14 cellular contexts compared by ENCODE assay signal in genomic region chr19:10766049-10766623, GRCh38. TPM values are rescaled to one million over a fixed set of nuclear protein-coding genes. Genes with fewer than 3 reads are reported as not detected.
DNase-seq lines count a peak whose midpoint lies in the region; ATAC-seq, FAIRE-seq and TF ChIP-seq lines count a peak whose summit lies in the region.
"Had no signal": no experiment of that assay in that cellular context is flagged by ENCODE, and none has a peak within 500 bp of the region (broad histone marks: within the 10 kb centered on the region; RNA-seq: fewer than 3 reads in every experiment).

No MANE protein-coding gene starts in this region.

- no peak overlapping the region for H3K4me3 ChIP-seq in esophagus (ENCODE audit: low read depth in 1 of 2, low read length in 2 of 2)
- no peak overlapping the region for H3K4me3 ChIP-seq in pancreas
- H3K4me3 ChIP-seq in vagina: no peak overlapping the region

- no peak for TF ChIP-seq POLR2A in vagina (IDR thresholded peaks at IDR 0.05)

- H3K4me3 Mint-ChIP-seq in natural killer cell: no peak overlapping the region
- no peak overlapping the region for H3K4me3 Mint-ChIP-seq in natural killer cell treated with Interleukin-12 subunit alpha and Interleukin-12 subunit beta and Interleukin-15 and Interleukin-18, amount 100 ng/mL, for 72 hours
- H3K4me3 Mint-ChIP-seq: activated naive CD4-positive, alpha-beta T cell treated with anti-CD3 and anti-CD28 coated beads for 36 hours; memory B cell; T-cell had no signal

- H3K4me1 ChIP-seq in esophagus (ENCODE audit: control insufficient read depth in 2 of 2, insufficient read depth in 2 of 2, low read length in 1 of 2): peaks cover 23 to 38% of the 10 kb centered on the region in 2 donors
- peaks cover 51 to 64% (median 55%) of the 10 kb centered on the region in 3 donors for H3K4me1 ChIP-seq in pancreas
- peaks cover 72% of the 10 kb centered on the region for H3K4me1 ChIP-seq in vagina

- H3K36me3 ChIP-seq in esophagus (ENCODE audit: control insufficient read depth in 2 of 2, insufficient read depth in 2 of 2, low read length in 1 of 2): peaks cover 0 to 30% of the 10 kb centered on the region in 2 donors
- H3K36me3 ChIP-seq in pancreas: peaks cover 0 to 6% (median 0%) of the 10 kb centered on the region in 3 donors
- peaks cover 0 to 8% of the 10 kb centered on the region in 2 donors for H3K36me3 ChIP-seq in vagina

- TF ChIP-seq CTCF in natural killer cell (IDR thresholded peaks at IDR 0.05) (no peak), pancreas (IDR thresholded peaks at IDR 0.05) (no peak), vagina (IDR thresholded peaks at IDR 0.05) (no peak)

- 76 to 80% methylated on average over 9 of the region's 9 CpGs for WGBS in esophagus, 2 donors
- WGBS in pancreas, 2 donors: 44 to 55% methylated on average over 9 of the region's 9 CpGs

- intact Hi-C loops in natural killer cell (cut with micrococcal nuclease) (no loop called here), pancreas (cut with DNase I) (no loop called here), vagina (cut with DNase I) (no loop called here)

- FAIRE-seq in pancreas (lab: Jason Lieb, UNC): no peak

- CTCF ChIA-PET in HEK293T (lab: Yijun Ruan, JAX): no interaction called here

- H3K9me3 ChIP-seq in esophagus (ENCODE audit: control insufficient read depth in 2 of 2, insufficient read depth in 1 of 2, low read depth in 1 of 2, low read length in 1 of 2): no peaks in the 10 kb centered on the region
- H3K9me3 ChIP-seq in pancreas: no peaks in the 10 kb centered on the region
- no peaks in the 10 kb centered on the region for H3K9me3 ChIP-seq in vagina
- H3K9me3 ChIP-seq: BE2C had no signal

- H3K27me3 Mint-ChIP-seq in natural killer cell (ENCODE audit: low read depth in 2 of 2): no peaks in the 10 kb centered on the region
- no peaks in the 10 kb centered on the region for H3K27me3 Mint-ChIP-seq in natural killer cell treated with Interleukin-12 subunit alpha and Interleukin-12 subunit beta and Interleukin-15 and Interleukin-18, amount 100 ng/mL, for 72 hours
- H3K27me3 Mint-ChIP-seq: memory B cell, T-cell had no signal

- peaks cover 59 to 72% of the 10 kb centered on the region in 2 donors for H3K4me1 Mint-ChIP-seq in natural killer cell
- H3K4me1 Mint-ChIP-seq in natural killer cell treated with Interleukin-12 subunit alpha and Interleukin-12 subunit beta and Interleukin-15 and Interleukin-18, amount 100 ng/mL, for 72 hours (ENCODE audit: low read depth in 2 of 2): peaks cover 51 to 55% of the 10 kb centered on the region in 2 donors

- POLR2A ChIA-PET in HEK293T (lab: Yijun Ruan, JAX): no interaction called here

- no peak for DNase-seq in natural killer cell
- DNase-seq in natural killer cell treated with Interleukin-12 subunit alpha and Interleukin-12 subunit beta and Interleukin-15 and Interleukin-18, amount 100 ng/mL, for 72 hours (ENCODE audit: low spot score): no peak
- no peak for DNase-seq in pancreas
- DNase-seq in vagina (ENCODE audit: extremely low spot score in 2 of 2): no peak
- no peak for DNase-seq in HEK293T (ENCODE audit: extremely low spot score)
- DNase-seq in superior temporal gyrus (ENCODE audit: extremely low spot score): no peak
- DNase-seq: activated CD4-positive, alpha-beta T cell treated with anti-CD3 and anti-CD28 coated beads, Interleukin-2, amount 50 U/mL, for 1 hour; activated naive CD4-positive, alpha-beta T cell treated with anti-CD3 and anti-CD28 coated beads for 36 hours; GF-D8; T-cell had no signal

- peak overlapping the region; percentile 87 to 98 for H3K27ac Mint-ChIP-seq in natural killer cell
- H3K27ac Mint-ChIP-seq in natural killer cell treated with Interleukin-12 subunit alpha and Interleukin-12 subunit beta and Interleukin-15 and Interleukin-18, amount 100 ng/mL, for 72 hours: peak overlapping the region in 1 of 2 donors; percentile 92
- H3K27ac Mint-ChIP-seq: activated naive CD4-positive, alpha-beta T cell treated with anti-CD3 and anti-CD28 coated beads for 36 hours; memory B cell had no signal

- H3K36me3 Mint-ChIP-seq in natural killer cell: no peaks in the 10 kb centered on the region
- H3K36me3 Mint-ChIP-seq in natural killer cell treated with Interleukin-12 subunit alpha and Interleukin-12 subunit beta and Interleukin-15 and Interleukin-18, amount 100 ng/mL, for 72 hours: no peaks in the 10 kb centered on the region

- H3K9me3 Mint-ChIP-seq in natural killer cell: no peaks in the 10 kb centered on the region
- no peaks in the 10 kb centered on the region for H3K9me3 Mint-ChIP-seq in natural killer cell treated with Interleukin-12 subunit alpha and Interleukin-12 subunit beta and Interleukin-15 and Interleukin-18, amount 100 ng/mL, for 72 hours
- H3K9me3 Mint-ChIP-seq: activated naive CD4-positive, alpha-beta T cell treated with anti-CD3 and anti-CD28 coated beads for 36 hours; memory B cell; T-cell had no signal

- ATAC-seq in natural killer cell (no peak), pancreas (peak in 3 of 4 donors; percentile 24 to 43 (median 33)), esophagus mucosa (no peak)
- no peak for ATAC-seq in natural killer cell treated with Interleukin-12 subunit alpha and Interleukin-12 subunit beta and Interleukin-15 and Interleukin-18, amount 100 ng/mL, for 72 hours
- ATAC-seq: T-cell had no signal

- no peaks in the 10 kb centered on the region for H3K27me3 ChIP-seq in esophagus (ENCODE audit: control insufficient read depth in 1 of 2, insufficient read depth in 2 of 2, low read length in 2 of 2)
- H3K27me3 ChIP-seq in pancreas: no peaks in the 10 kb centered on the region
- no peaks in the 10 kb centered on the region for H3K27me3 ChIP-seq in vagina
- H3K27me3 ChIP-seq: BE2C had no signal

- H3K27ac ChIP-seq in esophagus (ENCODE audit: low read depth in 2 of 2, low read length in 1 of 2): peak overlapping the region; percentile 7 to 85
- H3K27ac ChIP-seq in pancreas: peak overlapping the region; percentile 17 to 78 (median 63)
- H3K27ac ChIP-seq in vagina: peak overlapping the region; percentile 52

TF ChIP-seq in HEK293T, 16 proteins besides CTCF, POLR2A, EP300 and RAD21:
- TF ChIP-seq LEF1 (IDR thresholded peaks at IDR 0.05; ENCODE audit: borderline replicate concordance): no peak
- TF ChIP-seq L3MBTL2 (conservative IDR thresholded peaks at IDR 0.05): no peak
- no peak for TF ChIP-seq CTBP1 (IDR thresholded peaks at IDR 0.05; ENCODE audit: borderline replicate concordance)
- no peak for TF ChIP-seq FOXM1 (IDR thresholded peaks at IDR 0.05; ENCODE audit: borderline replicate concordance)
- TF ChIP-seq BHLHE40 (IDR thresholded peaks at IDR 0.05; ENCODE audit: borderline replicate concordance): no peak
- TF ChIP-seq HDGF (IDR thresholded peaks at IDR 0.05; ENCODE audit: borderline replicate concordance): no peak
- no peak for TF ChIP-seq SP1 (IDR thresholded peaks at IDR 0.05)
- no peak for TF ChIP-seq ZNF384 (IDR thresholded peaks at IDR 0.05)
- no peak for TF ChIP-seq PKNOX1 (IDR thresholded peaks at IDR 0.05)
- no peak for TF ChIP-seq NFRKB (IDR thresholded peaks at IDR 0.05)
- TF ChIP-seq ELF4 (IDR thresholded peaks at IDR 0.05): no peak
- TF ChIP-seq FOXK2 (IDR thresholded peaks at IDR 0.05): no peak
- TF ChIP-seq TARDBP (IDR thresholded peaks at IDR 0.05): no peak

RNA-seq across cellular contexts. Expression of gene DNM2, which starts 48.3 kb away (rescaled TPM):
- total RNA-seq in natural killer cell (100 to 1,000 TPM; 419 to 491 (median 428) TPM), pancreas (10 to 100 TPM; 52.5 to 94.8 (median 87.9) TPM), vagina (128 TPM), esophagus mucosa (79.8 TPM)
- 100 to 1,000 TPM; 403 to 422 TPM for total RNA-seq in natural killer cell treated with Interleukin-12 subunit alpha and Interleukin-12 subunit beta and Interleukin-15 and Interleukin-18, amount 100 ng/mL, for 72 hours
- polyA plus RNA-seq in esophagus (10 to 100 TPM; 68.4 to 87.9 TPM), pancreas (100 to 1,000 TPM in 1 of 2 donors, 10 to 100 TPM in 1; 88.6 to 115 TPM)

Comparison
In these comparisons a context has a peak if more than half of its experiments do, and no peak if none do; other contexts are left out.
1. ATAC-seq: peak in pancreas (3 of 4); none in natural killer cell (0 of 3), natural killer cell treated with Interleukin-12 subunit alpha and Interleukin-12 subunit beta and Interleukin-15 and Interleukin-18, amount 100 ng/mL, for 72 hours (0 of 2) and esophagus mucosa (single experiment).
2. Peak in every context shown above with its lines, with median percentiles within 50 percentile points of each other: H3K27ac ChIP-seq.